Comparison of ENCODE assay signal across 14 cellular contexts in genomic region chr17:19641687-19642372, GRCh38. TPM values are rescaled to one million over a fixed set of nuclear protein-coding genes. Genes with fewer than 3 reads are reported as not detected.
DNase-seq lines count a peak whose midpoint lies in the region; ATAC-seq, FAIRE-seq and TF ChIP-seq lines count a peak whose summit lies in the region.
"Had no signal": no experiment of that assay in that cellular context is flagged by ENCODE, and none has a peak within 500 bp of the region (broad histone marks: within the 10 kb centered on the region; RNA-seq: fewer than 3 reads in every experiment).

No MANE protein-coding gene starts in this region.

- no peaks in the 10 kb centered on the region for H3K36me3 ChIP-seq in PC-3 (ENCODE audit: low read depth, low read length)
- H3K36me3 ChIP-seq in H1 (ENCODE audit: control insufficient read depth in 2 of 4, insufficient read depth in 4 of 4, low read length in 3 of 4): no peaks in the 10 kb centered on the region
- H3K36me3 ChIP-seq in esophagus muscularis mucosa: no peaks in the 10 kb centered on the region
- H3K36me3 ChIP-seq in mucosa of descending colon (ENCODE audit: low read depth): no peaks in the 10 kb centered on the region
- H3K36me3 ChIP-seq: BLaER1, HAP-1 had no signal

- peaks cover 71% of the 10 kb centered on the region for H3K4me1 ChIP-seq in PC-3 (ENCODE audit: insufficient read depth, low read length)
- H3K4me1 ChIP-seq in H1 (replicated peaks in 1 of 4; ENCODE audit: control insufficient read depth in 3 of 4, insufficient read depth in 4 of 4, low read length in 3 of 4): peaks cover 2 to 5% (median 5%) of the 10 kb centered on the region in 4 experiments
- H3K4me1 ChIP-seq in esophagus muscularis mucosa: peaks cover 3 to 17% (median 15%) of the 10 kb centered on the region in 4 donors
- peaks cover under 1% of the 10 kb centered on the region for H3K4me1 ChIP-seq in mucosa of descending colon (ENCODE audit: low read depth)

- H3K14ac ChIP-seq in H1 (ENCODE audit: insufficient read length): no peak overlapping the region

- POLR2A ChIA-PET in PC-3 (lab: Charles Lee; ENCODE audit: unreplicated experiment) (no interaction called here), H1 (lab: Charles Lee; ENCODE audit: partially characterized antibody) (no interaction called here)

- H3F3A ChIP-seq in PC-3 (ENCODE audit: low read length, unreplicated experiment): peaks cover 6% of the 10 kb centered on the region

- ATAC-seq in PC-3 (peak; percentile 67), mucosa of descending colon (no peak)

- no peak overlapping the region for H2BK5ac ChIP-seq in H1 (ENCODE audit: low read depth, low read length)

- FAIRE-seq in H54 (lab: Jason Lieb, UNC): peak; percentile 91
- no peak for FAIRE-seq in H1 (lab: Jason Lieb, UNC)
- FAIRE-seq in GM12892 (lab: Jason Lieb, UNC): no peak

- whole genome bisulfite sequencing in H1 (ENCODE audit: extremely low coverage in 1 of 2, insufficient coverage in 1 of 2, insufficient read length in 1 of 2, insufficient replicate concordance in 2 of 2, low coverage in 1 of 2, low lambda C conversion rate in 2 of 2, missing lambda C conversion rate in 1 of 2), 2 experiments: 78% methylated on average over 4 of the region's 4 CpGs; no CpG with 5 or more reads in 1 of the 2 experiments
- 89% methylated on average over 4 of the region's 4 CpGs for WGBS in esophagus muscularis mucosa

- TF ChIP-seq POLR2A in H54 (IDR thresholded peaks at IDR 0.05; ENCODE audit: low read depth, low read length) (no peak), H1 (IDR thresholded peaks at IDR 0.05; ENCODE audit: control extremely low read depth in 1 of 2, low read depth in 2 of 2, low read length in 2 of 2) (no peak), esophagus muscularis mucosa (IDR thresholded peaks at IDR 0.05; ENCODE audit: low read depth) (no peak), GM12892 (IDR thresholded peaks at IDR 0.05; ENCODE audit: low read depth, low read length) (no peak)

- no peak overlapping the region for H3K4ac ChIP-seq in H1 (replicated peaks; ENCODE audit: insufficient read length, low read depth, low read length)

- no peak overlapping the region for H4K8ac ChIP-seq in H1 (ENCODE audit: extremely low read depth, insufficient read depth, low read length)

- TF ChIP-seq RAD21 in H1 (IDR thresholded peaks at IDR 0.05 in 1 of 2, conservative IDR thresholded peaks at IDR 0.05 in 1 of 2; ENCODE audit: low read depth in 2 of 2, low read length in 2 of 2): no peak

- no peaks in the 10 kb centered on the region for H3K9me3 ChIP-seq in PC-3 (ENCODE audit: low read length)
- H3K9me3 ChIP-seq in H1 (ENCODE audit: insufficient read depth in 2 of 2, low read depth in 1 of 2, low read length in 1 of 2): no peaks in the 10 kb centered on the region
- H3K9me3 ChIP-seq in esophagus muscularis mucosa: no peaks in the 10 kb centered on the region
- no peaks in the 10 kb centered on the region for H3K9me3 ChIP-seq in mucosa of descending colon
- H3K9me3 ChIP-seq: HAP-1 had no signal

- H3K23ac ChIP-seq in H1 (ENCODE audit: insufficient read length): no peak overlapping the region

- TF ChIP-seq CTCF in PC-3 (conservative IDR thresholded peaks at IDR 0.05; ENCODE audit: low read depth, low read length) (no peak), H1 (IDR thresholded peaks at IDR 0.05; ENCODE audit: control extremely low read depth in 1 of 3, insufficient read depth in 1 of 3, low read depth in 1 of 3, low read length in 3 of 3) (no peak), esophagus muscularis mucosa (IDR thresholded peaks at IDR 0.05) (no peak), mucosa of descending colon (IDR thresholded peaks at IDR 0.05) (no peak)

- H3K4me2 ChIP-seq in PC-3 (ENCODE audit: low read length) (peak overlapping the region; percentile 47), H1 (ENCODE audit: insufficient read depth in 1 of 2, low read depth in 2 of 2, low read length in 2 of 2) (no peak overlapping the region)
- H3K4me2 ChIP-seq: BLaER1 had no signal

- H3K27me3 ChIP-seq in PC-3 (ENCODE audit: low read length): no peaks in the 10 kb centered on the region
- no peaks in the 10 kb centered on the region; a peak in 2 of 7 replicates for H3K27me3 ChIP-seq in H1 (replicated peaks in 1 of 4; ENCODE audit: control insufficient read depth in 3 of 4, extremely low read depth in 1 of 4, insufficient read depth in 3 of 4, low read length in 3 of 4)
- H3K27me3 ChIP-seq in esophagus muscularis mucosa: no peaks in the 10 kb centered on the region
- H3K27me3 ChIP-seq: BLaER1 had no signal

- H3K79me1 ChIP-seq in H1 (ENCODE audit: low read depth, low read length): no peaks in the 10 kb centered on the region

- peak overlapping the region; percentile 78 for H3K27ac ChIP-seq in PC-3 (ENCODE audit: low read length)
- no peak overlapping the region for H3K27ac ChIP-seq in H1 (ENCODE audit: low read depth, low read length)
- no peak overlapping the region for H3K27ac ChIP-seq in esophagus muscularis mucosa (replicated peaks in 1 of 4)
- H3K27ac ChIP-seq: BLaER1 had no signal

- H3K9ac ChIP-seq in PC-3 (ENCODE audit: low read length): peak overlapping the region; percentile 49
- no peak overlapping the region for H3K9ac ChIP-seq in H1 (replicated peaks in 1 of 4; ENCODE audit: extremely low read depth in 1 of 4, low read depth in 3 of 4, low read length in 3 of 4)
- H3K9ac ChIP-seq: BLaER1 had no signal

- no peak overlapping the region for H2BK12ac ChIP-seq in H1 (ENCODE audit: low read depth, low read length)

- no peak overlapping the region for H3K18ac ChIP-seq in H1 (ENCODE audit: extremely low read depth, low read length)

- H3K9me2 ChIP-seq in PC-3 (replicated peaks; ENCODE audit: low read length): no peaks in the 10 kb centered on the region

- no peak overlapping the region for H2BK120ac ChIP-seq in H1 (replicated peaks; ENCODE audit: low read depth, low read length)

- peak; percentile 26 for DNase-seq in A172 (ENCODE audit: low spot score)
- DNase-seq in H54 (ENCODE audit: insufficient read length, low spot score): no peak
- DNase-seq in PC-3: peak; percentile 81
- no peak for DNase-seq in H1 (ENCODE audit: low read depth in 1 of 2, low spot score in 2 of 2)
- DNase-seq in esophagus muscularis mucosa (ENCODE audit: extremely low spot score): no peak
- DNase-seq in mucosa of descending colon: no peak
- DNase-seq in GM12892 (ENCODE audit: insufficient read length): no peak
- DNase-seq: NCI-H1105, NCI-H187 treated with DMSO at 0.1 percent for 48 hours, NCI-H526, SIG-M5, T-helper 2 cell had no signal

- no TSS peak for BruUV-seq in PC-3 (replicated peaks; lab: Mats Ljungman, UMichigan)

- CTCF ChIA-PET in PC-3 (lab: Charles Lee): interaction anchor here (0.6 kb wide), 1 partner anchor 186 kb away, joined by 3 read pairs; no protein-coding TSS in a partner anchor
- CTCF ChIA-PET in H1 (lab: Charles Lee; ENCODE audit: partially characterized antibody): interaction anchor here (0.7 to 3.0 kb wide), 10 partner anchors 10 to 131 kb away, joined by 3 to 11 read pairs (median 3); no protein-coding TSS in a partner anchor

- no peak overlapping the region for H3K56ac ChIP-seq in H1 (replicated peaks; ENCODE audit: insufficient read length, low read depth, low read length)

- H2BK15ac ChIP-seq in H1 (ENCODE audit: low read length): no peak overlapping the region

- H3K79me2 ChIP-seq in PC-3 (ENCODE audit: low read length) (no peaks in the 10 kb centered on the region), H1 (ENCODE audit: control insufficient read depth in 1 of 2, insufficient read depth in 2 of 2, low read length in 2 of 2) (no peaks in the 10 kb centered on the region)

- no peak overlapping the region for H4K5ac ChIP-seq in H1 (ENCODE audit: insufficient read length, low read depth, low read length)

- no peaks in the 10 kb centered on the region for H3K23me2 ChIP-seq in H1 (ENCODE audit: low read depth, low read length)

- H4K20me1 ChIP-seq in PC-3 (ENCODE audit: low read length) (no peaks in the 10 kb centered on the region), H1 (replicated peaks in 1 of 2; ENCODE audit: control insufficient read depth in 1 of 2, insufficient read depth in 2 of 2, low read length in 2 of 2) (no peaks in the 10 kb centered on the region)
- H4K20me1 ChIP-seq: BLaER1 had no signal

- no peak overlapping the region for H2BK20ac ChIP-seq in H1 (ENCODE audit: low read length)

- H2AFZ ChIP-seq in PC-3 (ENCODE audit: low read length): no peak overlapping the region
- no peak overlapping the region for H2AFZ ChIP-seq in H1 (ENCODE audit: low read length)

- intact Hi-C loops in PC-3 (cut with micrococcal nuclease): no loop called here
- intact Hi-C loops in esophagus muscularis mucosa (cut with DNase I): loop anchor here (10.0 kb wide), 1 partner anchor 57 kb away; no protein-coding TSS in a partner anchor
- intact Hi-C loops in mucosa of descending colon (cut with DNase I, micrococcal nuclease): no loop called here

- H2AK5ac ChIP-seq in H1 (ENCODE audit: low read depth, low read length): no peak overlapping the region

- H4K91ac ChIP-seq in H1 (replicated peaks; ENCODE audit: insufficient read length, low read length): no peak overlapping the region

- H3K4me3 ChIP-seq in PC-3 (ENCODE audit: low read length): no peak overlapping the region
- no peak overlapping the region for H3K4me3 ChIP-seq in H1 (ENCODE audit: extremely low read depth in 1 of 4, insufficient read depth in 2 of 4, low read depth in 3 of 4, low read length in 4 of 4)
- no peak overlapping the region for H3K4me3 ChIP-seq in esophagus muscularis mucosa
- H3K4me3 ChIP-seq in mucosa of descending colon: no peak overlapping the region
- H3K4me3 ChIP-seq: BLaER1, HAP-1 had no signal

- no peak for TF ChIP-seq EP300 in H1 (IDR thresholded peaks at IDR 0.05; ENCODE audit: borderline replicate concordance in 1 of 2, low read depth in 2 of 2, low read length in 2 of 2)
- no peak for TF ChIP-seq EP300 in esophagus muscularis mucosa (IDR thresholded peaks at IDR 0.05)

TF ChIP-seq in H1, 55 proteins besides CTCF, POLR2A, EP300 and RAD21 (continues in another document):
- TF ChIP-seq CEBPB (IDR thresholded peaks at IDR 0.05; ENCODE audit: low read depth, low read length): peak; percentile 79
- no peak for TF ChIP-seq SUZ12 (IDR thresholded peaks at IDR 0.05; ENCODE audit: low read length)

RNA-seq across cellular contexts. Expression of gene ALDH3A2, which starts 6.7 kb away (rescaled TPM):
- 98.7 and 127 TPM in 2 replicates for total RNA-seq in A172 (2014; rRNA removed; shearing (Covaris generic))
- total RNA-seq in PC-3 (2014; rRNA removed): 125 and 143 TPM in 2 replicates
- total RNA-seq in H1 (2021; fragmentation: NEBNext Ultra II Directional; extraction: Animal tissue kit (Norgen Biotek cat#: 25700)): 70.7 and 72.9 TPM in 2 replicates
- polyA plus RNA-seq in H1 (2011; rRNA removed): 20.6 and 41.6 TPM in 2 replicates
- 51.9 TPM for polyA plus RNA-seq in H1 (2011; cell fraction: cytosol; rRNA removed)
- polyA plus RNA-seq in H1 (2011; cell fraction: nucleus; rRNA removed): 27.8 TPM
- 34.7 to 42.5 TPM (median 39.0 TPM) in 4 replicates for polyA plus RNA-seq in H1 (2012, experiment 1 of 2)
- 5.7 TPM for polyA plus RNA-seq in H1 (2012, experiment 2 of 2)
- 43.1 TPM for polyA plus RNA-seq in H1 (2013, experiment 1 of 2)
- polyA plus RNA-seq in H1 (2013, experiment 2 of 2): 40.0 TPM
- 52.7 and 67.8 TPM in 2 replicates for polyA minus RNA-seq in H1 (2011; rRNA and poly(A)+ RNA removed)
- 34.9 TPM for polyA minus RNA-seq in H1 (2011; cell fraction: cytosol; rRNA and poly(A)+ RNA removed)
- 39.7 TPM for polyA minus RNA-seq in H1 (2011; cell fraction: nucleus; rRNA and poly(A)+ RNA removed)
- 100 to 1,000 TPM; 104 to 182 (median 115) TPM for total RNA-seq in esophagus muscularis mucosa
- total RNA-seq in mucosa of descending colon: 100 to 1,000 TPM in 1 of 3 donors, 10 to 100 TPM in 2; 93.8 to 129 (median 98.1) TPM
- polyA plus RNA-seq in GM12892 (2012; ENCODE audit: missing spikeins): 21.1 TPM

Comparison
In these comparisons a context has a peak if more than half of its experiments do, and no peak if none do; other contexts are left out.
1. DNase-seq: peak in A172 (single experiment) and PC-3 (single experiment); none in H54 (single experiment), H1 (0 of 2), esophagus muscularis mucosa (single experiment), mucosa of descending colon (0 of 3) and GM12892 (single experiment).